31 cellular contexts compared by ENCODE assay signal in genomic region chr10:121841862-121842261, GRCh38.
"Had no signal": no experiment of that assay in that cellular context is flagged by ENCODE, and none has a peak within 500 bp of the region (broad histone marks: within the 10 kb centered on the region; RNA-seq: fewer than 3 reads in every experiment).

No MANE protein-coding gene starts in this region.

- ATAC-seq: activated CD4-positive, alpha-beta T cell treated with anti-CD3 and anti-CD28 coated beads for 36 hours; activated naive CD4-positive, alpha-beta T cell treated with anti-CD3 and anti-CD28 coated beads, Interleukin-2, amount 50 U/mL, for 72 hours; activated T-cell treated with anti-CD3 and anti-CD28 coated beads, Interleukin-2, amount 50 U/mL, for 72 hours; T-helper 17 cell had no signal

- H3K36me3 ChIP-seq: brain microvascular endothelial cell had no signal

- H3K27me3 Mint-ChIP-seq: activated CD4-positive, alpha-beta memory T cell treated with anti-CD3 and anti-CD28 coated beads, Interleukin-2, amount 10 ng/mL, durations not matched to agents 7 days and 5 days; activated CD4-positive, alpha-beta T cell treated with anti-CD3 and anti-CD28 coated beads for 36 hours; activated CD4-positive, alpha-beta T cell treated with anti-CD3 and anti-CD28 coated beads, Interleukin-2, amount 10 ng/mL, durations not matched to agents 24 days and 14 days; activated naive CD4-positive, alpha-beta T cell treated with anti-CD3 and anti-CD28 coated beads, Interleukin-2, amount 10 ng/mL, durations not matched to agents 7 days and 5 days; activated naive CD8-positive, alpha-beta T cell treated with anti-CD3 and anti-CD28 coated beads, Interleukin-2, amount 10 ng/mL, durations not matched to agents 7 days and 5 days; activated T-cell treated with anti-CD3 and anti-CD28 coated beads, Interleukin-2, amount 50 U/mL, for 24 hours; T-helper 17 cell had no signal

- H3K27me3 ChIP-seq: brain microvascular endothelial cell had no signal

- H3K27ac ChIP-seq: brain microvascular endothelial cell had no signal

- H3K27ac Mint-ChIP-seq: activated CD4-positive, alpha-beta memory T cell treated with anti-CD3 and anti-CD28 coated beads, Interleukin-2, amount 10 ng/mL, durations not matched to agents 7 days and 5 days; activated CD4-positive, alpha-beta T cell treated with anti-CD3 and anti-CD28 coated beads for 36 hours; activated CD4-positive, alpha-beta T cell treated with anti-CD3 and anti-CD28 coated beads, Interleukin-2, amount 10 ng/mL, durations not matched to agents 24 days and 14 days; activated naive CD4-positive, alpha-beta T cell treated with anti-CD3 and anti-CD28 coated beads, Interleukin-2, amount 10 ng/mL, durations not matched to agents 7 days and 5 days; activated naive CD4-positive, alpha-beta T cell treated with anti-CD3 and anti-CD28 coated beads, Interleukin-2, amount 50 U/mL, for 72 hours; activated naive CD8-positive, alpha-beta T cell treated with anti-CD3 and anti-CD28 coated beads, Interleukin-2, amount 10 ng/mL, durations not matched to agents 7 days and 5 days; activated T-cell treated with anti-CD3 and anti-CD28 coated beads, Interleukin-2, amount 50 U/mL, for 24 hours; activated T-cell treated with anti-CD3 and anti-CD28 coated beads, Interleukin-2, amount 50 U/mL, for 72 hours; T-helper 17 cell; T-helper 2 cell treated with Interferon-gamma antibody and Interleukin-4, amounts not matched to agents 5 μg/mL and 100 μg/mL, for 36 hours had no signal

- H3K4me3 Mint-ChIP-seq: activated CD4-positive, alpha-beta memory T cell treated with anti-CD3 and anti-CD28 coated beads, Interleukin-2, amount 10 ng/mL, durations not matched to agents 7 days and 5 days; activated CD4-positive, alpha-beta T cell treated with anti-CD3 and anti-CD28 coated beads for 36 hours; activated CD4-positive, alpha-beta T cell treated with anti-CD3 and anti-CD28 coated beads, Interleukin-2, amount 10 ng/mL, durations not matched to agents 24 days and 14 days; activated naive CD4-positive, alpha-beta T cell treated with anti-CD3 and anti-CD28 coated beads, Interleukin-2, amount 10 ng/mL, durations not matched to agents 7 days and 5 days; activated naive CD8-positive, alpha-beta T cell treated with anti-CD3 and anti-CD28 coated beads, Interleukin-2, amount 10 ng/mL, durations not matched to agents 7 days and 5 days; activated T-cell treated with anti-CD3 and anti-CD28 coated beads, Interleukin-2, amount 50 U/mL, for 24 hours; activated T-cell treated with anti-CD3 and anti-CD28 coated beads, Interleukin-2, amount 50 U/mL, for 72 hours; T-helper 17 cell; T-helper 2 cell treated with Interferon-gamma antibody and Interleukin-4, amounts not matched to agents 5 μg/mL and 100 μg/mL, for 36 hours had no signal

- DNase-seq: activated CD4-positive, alpha-beta memory T cell treated with anti-CD3 and anti-CD28 coated beads, Interleukin-2, amount 10 ng/mL, durations not matched to agents 7 days and 5 days; activated CD4-positive, alpha-beta T cell treated with anti-CD3 and anti-CD28 coated beads for 36 hours; activated CD4-positive, alpha-beta T cell treated with anti-CD3 and anti-CD28 coated beads, Interleukin-2, amount 10 ng/mL, durations not matched to agents 24 days and 14 days; activated CD4-positive, alpha-beta T cell treated with anti-CD3 and anti-CD28 coated beads, Interleukin-2, amount 50 U/mL, for 4 hours; activated CD4-positive, CD25-positive, alpha-beta regulatory T cell; activated CD4-positive, CD25-positive, alpha-beta regulatory T cell treated with anti-CD3 and anti-CD28 coated beads, Interleukin-2, amount 50 U/mL, for 72 hours; activated CD8-positive, alpha-beta memory T cell treated with anti-CD3 and anti-CD28 coated beads, Interleukin-2, amount 50 U/mL, for 48 hours; activated gamma-delta T cell; activated naive CD4-positive, alpha-beta T cell; activated naive CD4-positive, alpha-beta T cell treated with anti-CD3 and anti-CD28 coated beads, Interleukin-2, amount 10 ng/mL, durations not matched to agents 7 days and 5 days; activated naive CD8-positive, alpha-beta T cell treated with anti-CD3 and anti-CD28 coated beads, Interleukin-2, amount 10 ng/mL, durations not matched to agents 7 days and 5 days; activated T-cell treated with anti-CD3 and anti-CD28 coated beads for 4 hours; activated T-cell treated with anti-CD3 and anti-CD28 coated beads, Interleukin-2, amount 50 U/mL, for 24 hours; activated T-cell treated with anti-CD3 and anti-CD28 coated beads, Interleukin-2, amount 50 U/mL, for 72 hours; brain microvascular endothelial cell; caudate nucleus; cortex of kidney; dermis blood vessel endothelial cell; effector CD4-positive, alpha-beta T cell; erythroblast; foreskin fibroblast; head of caudate nucleus; T-helper 1 cell; T-helper 17 cell; T1000 had no signal

- FAIRE-seq: astrocyte, colon, endometrium, endothelial cell of umbilical vein had no signal
